In genomic region chr11:106473089-106473722, GRCh38 we compare ENCODE assay signal across 1 cellular context.
TF ChIP-seq lines count a peak whose summit lies in the region.

No MANE protein-coding gene starts in this region.

TF ChIP-seq in HepG2, 621 proteins besides CTCF, POLR2A, EP300 and RAD21 (continued from another document):
- TF ChIP-seq ZGPAT (CRISPR knock-in tag; IDR thresholded peaks at IDR 0.05) (no peak), ZNF282 (IDR thresholded peaks at IDR 0.05; ENCODE audit: partially characterized antibody) (no peak), MED1 (CRISPR knock-in tag; IDR thresholded peaks at IDR 0.05) (no peak), TCF12 (IDR thresholded peaks at IDR 0.05) (no peak), TCF12 (CRISPR knock-in tag; IDR thresholded peaks at IDR 0.05) (no peak), MAZ (IDR thresholded peaks at IDR 0.05; ENCODE audit: borderline replicate concordance, low read depth, low read length) (no peak), MAZ (CRISPR knock-in tag; IDR thresholded peaks at IDR 0.05; ENCODE audit: low read depth) (no peak), ZNF382 (CRISPR knock-in tag; IDR thresholded peaks at IDR 0.05; ENCODE audit: borderline replicate concordance) (no peak), NR1H2 (CRISPR knock-in tag; IDR thresholded peaks at IDR 0.05; ENCODE audit: borderline replicate concordance, low read depth) (no peak)
